ENCODE assay signal across 8 cellular contexts in the genomic region with DNA sequence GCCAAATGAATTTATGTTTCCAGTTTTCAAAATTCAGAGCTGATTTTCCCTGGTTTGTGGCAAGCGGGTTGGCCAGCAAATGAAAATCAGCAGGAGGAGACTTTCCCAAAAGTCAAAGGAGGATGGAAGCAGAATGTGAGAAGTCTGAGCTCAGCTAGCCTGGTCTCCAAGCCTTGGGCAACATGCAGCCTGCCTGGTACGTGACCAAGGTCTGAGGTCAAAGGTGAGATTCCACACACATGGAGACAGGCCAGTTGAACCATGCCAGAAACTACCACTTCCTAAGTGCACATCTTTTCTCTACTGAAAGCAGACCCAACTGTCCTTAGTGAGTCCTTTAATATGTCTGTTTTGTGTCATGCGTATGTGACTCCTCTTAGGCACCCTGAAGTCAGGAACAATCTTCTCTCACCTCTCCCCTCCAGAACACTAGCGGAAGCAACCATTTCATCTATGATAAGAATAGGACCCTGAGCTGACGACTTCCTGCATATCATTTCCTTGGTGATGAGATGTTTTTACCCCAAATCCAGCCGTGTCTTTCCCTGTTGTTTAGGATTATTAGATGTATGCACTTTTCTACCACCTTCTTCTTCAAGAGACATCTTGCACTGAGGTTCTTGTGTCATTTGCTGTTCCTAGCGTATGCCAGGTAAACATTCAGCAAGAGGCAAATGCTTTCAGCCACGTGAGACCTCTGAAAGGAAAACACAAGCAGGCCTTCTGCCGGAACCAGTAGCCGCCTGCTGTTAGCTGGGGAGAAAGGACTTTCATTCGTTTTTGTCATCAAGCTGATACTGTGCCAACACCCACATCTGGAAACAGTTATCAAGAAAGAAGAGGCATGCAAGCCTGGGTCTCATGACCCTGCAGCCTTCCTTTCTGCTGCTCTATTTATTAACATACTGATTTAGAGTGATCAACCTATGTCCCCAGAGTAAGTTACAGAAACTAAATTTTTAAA. TPM values are rescaled to one million over a fixed set of nuclear protein-coding genes. Genes with fewer than 3 reads are reported as not detected.
DNase-seq lines count a peak whose midpoint lies in the region; ATAC-seq, FAIRE-seq and TF ChIP-seq lines count a peak whose summit lies in the region.

No MANE protein-coding gene starts in this region.

- H3K4me3 ChIP-seq in K562, result no peak overlapping the region
- no peak overlapping the region for H3K4me3 ChIP-seq in tibial nerve

- H3K9ac ChIP-seq in K562 (ENCODE audit: insufficient read depth in 1 of 2, low read depth in 2 of 2, low read length in 2 of 2), result no peak overlapping the region

- H4K20me1 ChIP-seq in K562 (replicated peaks; ENCODE audit: control insufficient read depth, insufficient read depth, low read length), result no peaks in the 10 kb centered on the region

- H3K27me3 ChIP-seq in K562 (ENCODE audit: control insufficient read depth in 2 of 2, insufficient read depth in 2 of 2, low read length in 2 of 2), result peaks cover 0 to 8% of the 10 kb centered on the region in 2 experiments; a peak in 2 of 5 replicates
- H3K27me3 ChIP-seq in tibial nerve, result no peaks in the 10 kb centered on the region

- DNase-seq in HT1080 (ENCODE audit: low read depth) (peak; percentile 78), K562 (ENCODE audit: extremely low read depth in 1 of 4, low spot score in 3 of 4) (no peak), left lobe of liver (ENCODE audit: low spot score) (peak; percentile 90), tibial nerve (ENCODE audit: low spot score in 2 of 2) (peak; percentile 38 to 94), NCI-H1417 treated with DMSO at 0.1 percent for 48 hours (lab: John Stamatoyannopoulos, UW) (no peak), iPS-NIHi7 (ENCODE audit: extremely low spot score) (no peak)

- H3K9me3 ChIP-seq in K562 (replicated peaks; ENCODE audit: control insufficient read depth, insufficient read depth, low read depth, low read length) (no peaks in the 10 kb centered on the region), tibial nerve (no peaks in the 10 kb centered on the region)

- in situ Hi-C loops in K562 (cut with MboI), result no loop called here

- ATAC-seq in K562, result no peak
- ATAC-seq in left lobe of liver, result peak; percentile 90
- ATAC-seq in GM19455 (IDR thresholded peaks at IDR 0.05; ENCODE audit: unreplicated experiment), result no peak
- ATAC-seq in GM18858 (IDR thresholded peaks at IDR 0.05; ENCODE audit: unreplicated experiment), result no peak

- no TSS peak for BruUV-seq in K562 (replicated peaks; lab: Mats Ljungman, UMichigan)

- H3K9me1 ChIP-seq in K562 (ENCODE audit: control insufficient read depth, insufficient read depth, low read length), result no peaks in the 10 kb centered on the region

- H3K4me1 ChIP-seq in K562 (replicated peaks in 1 of 2; ENCODE audit: control insufficient read depth in 2 of 2, insufficient read depth in 2 of 2, low read length in 2 of 2) (no peaks in the 10 kb centered on the region), tibial nerve (peaks cover 0 to 65% (median 6%) of the 10 kb centered on the region in 4 donors)

- no peak overlapping the region for H2AFZ ChIP-seq in K562 (ENCODE audit: low read depth, low read length)

- POLR2A ChIA-PET in K562 (lab: Yijun Ruan, JAX), result no interaction called here

- FAIRE-seq in K562 (lab: Jason Lieb, UNC), result no peak

- TF ChIP-seq POLR2A in K562 (conservative IDR thresholded peaks at IDR 0.05) (no peak), tibial nerve (IDR thresholded peaks at IDR 0.05) (no peak)

- no peak overlapping the region for H3K4me2 ChIP-seq in K562 (ENCODE audit: insufficient read depth, low read length)

- CTCF ChIA-PET in K562 (lab: Yijun Ruan, JAX; ENCODE audit: low intra/inter-chr PET ratio), result no interaction called here

- no peak for TF ChIP-seq CTCF in K562 (IDR thresholded peaks at IDR 0.05 in 2 of 3, conservative IDR thresholded peaks at IDR 0.05 in 1 of 3; ENCODE audit: insufficient read depth in 2 of 3, low read depth in 1 of 3, low read length in 3 of 3)
- peak in 2 of 5 experiments; percentile 10 to 42 for TF ChIP-seq CTCF in tibial nerve (IDR thresholded peaks at IDR 0.05)

- H3K36me3 ChIP-seq in K562 (ENCODE audit: control insufficient read depth, insufficient read depth, low read length), result no peaks in the 10 kb centered on the region
- no peaks in the 10 kb centered on the region for H3K36me3 ChIP-seq in tibial nerve

- no peak for TF ChIP-seq RAD21 in K562 (CRISPR knock-in tag; conservative IDR thresholded peaks at IDR 0.05 in 1 of 2, IDR thresholded peaks at IDR 0.05 in 1 of 2)

- no peaks in the 10 kb centered on the region for H3K79me2 ChIP-seq in K562 (ENCODE audit: control insufficient read depth, insufficient read depth, low read length)

- 17% methylated on average over 11 of the region's 11 CpGs for WGBS in K562 (ENCODE audit: insufficient coverage, low coverage, missing lambda C conversion rate)
- 55 to 59% methylated on average over 11 of the region's 11 CpGs for WGBS in tibial nerve, 2 donors

- TF ChIP-seq EP300 in K562 (IDR thresholded peaks at IDR 0.05; ENCODE audit: low read length) (no peak), tibial nerve (IDR thresholded peaks at IDR 0.05) (peak in 1 of 2 donors; percentile 90)

- H3K27ac ChIP-seq in K562 (ENCODE audit: extremely low read depth, low read depth, low read length) (no peak overlapping the region), tibial nerve (peak overlapping the region in 3 of 4 donors; percentile 5 to 82 (median 73))

- intact Hi-C loops in K562 (cut with micrococcal nuclease), result no loop called here

TF ChIP-seq in K562, 482 proteins besides CTCF, POLR2A, EP300 and RAD21:
- TF ChIP-seq NR2C1 (IDR thresholded peaks at IDR 0.05) (no peak), NR2C1 (tag; IDR thresholded peaks at IDR 0.05) (0 out of 2 replicates have a peak, but pooled peaks have one; percentile 22), ZNF217 (CRISPR knock-in tag; IDR thresholded peaks at IDR 0.05) (no peak), TAF9B (IDR thresholded peaks at IDR 0.05; ENCODE audit: partially characterized antibody) (no peak)

RNA-seq across cellular contexts. Expression of a gene that starts 9.7 kb away (rescaled TPM):
- 34.9 and 56.4 TPM in 2 replicates for total RNA-seq in HT1080 (2014; rRNA removed; shearing (Covaris generic))
- 170 and 171 TPM in 2 replicates for polyA plus RNA-seq in HT1080 (2015; cell fraction: cytosol; rRNA removed)
- 147 and 174 TPM in 2 replicates for polyA plus RNA-seq in HT1080 (2015; cell fraction: nucleus; rRNA removed)
- total RNA-seq in K562 (2011; cell fraction: chromatin; rRNA removed; ENCODE audit: low replicate concordance), result 0.21 TPM in 1 of 2 replicates, not detected in the other
- total RNA-seq in K562 (2011; cell fraction: nucleolus; rRNA removed), result not detected in 2 replicates
- total RNA-seq in K562 (2011; cell fraction: nucleoplasm; rRNA removed), result 0.61 TPM in 1 of 2 replicates, not detected in the other
- total RNA-seq in K562 (2014; rRNA removed) (0.05 TPM in 1 of 2 replicates, not detected in the other), K562 (2014; rRNA removed; fragmentation: Illumina TruSeq; extraction: Trizol) (not detected in 2 replicates), K562 (2015; rRNA removed; fragmentation: Illumina TruSeq; extraction: Trizol) (not detected in 2 replicates), K562 (2021) (0.62 and 0.98 TPM in 2 replicates), left lobe of liver (49.3 TPM), tibial nerve (100 to 1,000 TPM; 158 to 291 (median 212) TPM)
- polyA plus RNA-seq in K562 (2011; rRNA removed) (0.08 TPM in 1 of 2 replicates, not detected in the other), K562 (2014; fragmentation: Illumina TruSeq; extraction: Trizol) (not detected in 2 replicates), K562 (2014; fragmentation: Nextera tagmentation; extraction: Ambion mirVana) (not detected), K562 (2014; rRNA removed) (not detected in 2 replicates)
- polyA plus RNA-seq in K562 (2011; cell fraction: cytosol; rRNA removed), result 0.06 TPM in 1 of 2 replicates, not detected in the other
- polyA plus RNA-seq in K562 (2011; cell fraction: nucleus; rRNA removed), result 0.04 and 0.26 TPM in 2 replicates
- polyA plus RNA-seq in K562 (2012), result 0.18 TPM in 1 of 2 replicates, not detected in the other
- not detected in 2 replicates for polyA minus RNA-seq in K562 (2011; rRNA and poly(A)+ RNA removed)
- polyA minus RNA-seq in K562 (2011; cell fraction: cytosol; rRNA and poly(A)+ RNA removed), result 0.57 and 1.6 TPM in 2 replicates
- not detected in 2 replicates for polyA minus RNA-seq in K562 (2011; cell fraction: nucleus; rRNA and poly(A)+ RNA removed)

Comparison
In these comparisons a context has a peak if more than half of its experiments do, and no peak if none do; other contexts are left out.
1. DNase-seq: peak in HT1080 (single experiment), left lobe of liver (single experiment) and tibial nerve (2 of 2); none in K562 (0 of 4), NCI-H1417 treated with DMSO at 0.1 percent for 48 hours (single experiment) and iPS-NIHi7 (single experiment).
2. RNA of a gene that starts 9.7 kb away (total RNA-seq): 158 to 291 TPM in tibial nerve, 49.3 TPM in left lobe of liver (single experiment) and 34.9 to 56.4 TPM in HT1080; 0.05 to 0.98 TPM in K562; every median in the first group is over 10 times any median in the second.